Comparison of ENCODE assay signal across 11 cellular contexts in the genomic region with DNA sequence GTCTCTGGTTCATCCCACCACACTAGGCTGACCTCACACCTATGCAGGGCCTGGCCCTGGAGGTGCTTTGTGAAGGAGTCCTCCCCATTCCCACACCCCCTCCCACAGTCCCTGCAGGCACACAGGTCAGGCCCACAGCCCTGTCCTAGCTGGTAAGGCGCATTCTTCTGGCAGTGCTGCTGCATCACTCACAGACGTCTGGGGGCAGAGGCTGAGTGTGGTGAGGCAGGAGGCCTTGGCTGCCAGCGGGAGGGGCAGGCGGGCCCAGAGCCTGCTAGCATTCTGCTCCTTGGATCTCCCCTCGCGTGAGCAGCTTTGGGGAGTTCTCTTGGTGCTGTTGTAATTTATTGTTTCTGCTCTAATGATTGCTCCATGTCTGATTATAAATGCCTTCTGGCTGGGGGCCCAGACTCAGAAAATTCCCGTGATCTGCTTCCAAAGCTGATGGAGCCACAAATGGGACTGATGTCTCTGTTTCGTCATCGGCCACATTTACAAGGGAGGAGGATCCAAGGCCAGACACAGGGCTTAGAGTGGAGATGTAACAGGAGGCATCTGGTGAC.
DNase-seq lines count a peak whose midpoint lies in the region; ATAC-seq and TF ChIP-seq lines count a peak whose summit lies in the region.
"Had no signal": no experiment of that assay in that cellular context is flagged by ENCODE, and none has a peak within 500 bp of the region (broad histone marks: within the 10 kb centered on the region; RNA-seq: fewer than 3 reads in every experiment).

No MANE protein-coding gene starts in this region.

- no peaks in the 10 kb centered on the region for H3K27me3 ChIP-seq in adipocyte (replicated peaks; ENCODE audit: control insufficient read depth, insufficient read depth, low read length)
- no peaks in the 10 kb centered on the region for H3K27me3 ChIP-seq in right cardiac atrium (ENCODE audit: control insufficient read depth, insufficient read depth)
- H3K27me3 ChIP-seq in brain microvascular endothelial cell (replicated peaks): no peaks in the 10 kb centered on the region

- no peaks in the 10 kb centered on the region for H3K36me3 Mint-ChIP-seq in activated T-cell treated with anti-CD3 and anti-CD28 coated beads, Interleukin-2, amount 50 U/mL, for 24 hours (ENCODE audit: low read depth)
- H3K36me3 Mint-ChIP-seq: activated CD8-positive, alpha-beta memory T cell treated with anti-CD3 and anti-CD28 coated beads, Interleukin-2, amount 10 ng/mL, durations not matched to agents 7 days and 5 days; CD8-positive, alpha-beta memory T cell had no signal

- H3K9me3 Mint-ChIP-seq in activated T-cell treated with anti-CD3 and anti-CD28 coated beads, Interleukin-2, amount 50 U/mL, for 24 hours: no peaks in the 10 kb centered on the region
- H3K9me3 Mint-ChIP-seq: CD8-positive, alpha-beta memory T cell had no signal

- H3K4me3 ChIP-seq in adipocyte (ENCODE audit: low read length): no peak overlapping the region
- no peak overlapping the region for H3K4me3 ChIP-seq in right cardiac atrium (ENCODE audit: low read length)
- no peak overlapping the region for H3K4me3 ChIP-seq in brain microvascular endothelial cell (ENCODE audit: low read depth, low read length)

- 36% methylated on average over 9 of the region's 9 CpGs for WGBS in right cardiac atrium

- peaks cover 19% of the 10 kb centered on the region for H3K27me3 Mint-ChIP-seq in activated T-cell treated with anti-CD3 and anti-CD28 coated beads, Interleukin-2, amount 50 U/mL, for 24 hours

- ATAC-seq in right cardiac atrium (peak; percentile 87 to 90), HG02588 (IDR thresholded peaks at IDR 0.05; ENCODE audit: unreplicated experiment) (no peak)
- ATAC-seq: activated CD8-positive, alpha-beta memory T cell treated with anti-CD3 and anti-CD28 coated beads, Interleukin-2, amount 10 ng/mL, durations not matched to agents 7 days and 5 days had no signal

- no peaks in the 10 kb centered on the region for H3K4me1 Mint-ChIP-seq in activated T-cell treated with anti-CD3 and anti-CD28 coated beads, Interleukin-2, amount 50 U/mL, for 24 hours (ENCODE audit: low read depth)
- H3K4me1 Mint-ChIP-seq: activated CD8-positive, alpha-beta memory T cell treated with anti-CD3 and anti-CD28 coated beads, Interleukin-2, amount 10 ng/mL, durations not matched to agents 7 days and 5 days; CD8-positive, alpha-beta memory T cell had no signal

- no peak for TF ChIP-seq CTCF in brain microvascular endothelial cell (IDR thresholded peaks at IDR 0.05; ENCODE audit: low read depth, low read length, missing control alignments)

- peak overlapping the region; percentile 33 for H3K9ac ChIP-seq in adipocyte (ENCODE audit: low read length)

- H3K4me3 Mint-ChIP-seq in activated T-cell treated with anti-CD3 and anti-CD28 coated beads, Interleukin-2, amount 50 U/mL, for 24 hours: no peak overlapping the region
- H3K4me3 Mint-ChIP-seq: activated CD8-positive, alpha-beta memory T cell treated with anti-CD3 and anti-CD28 coated beads, Interleukin-2, amount 10 ng/mL, durations not matched to agents 7 days and 5 days; CD8-positive, alpha-beta memory T cell had no signal

- in situ Hi-C loops in brain microvascular endothelial cell (cut with HindIII; ENCODE audit: low pct_ligation_motif_present, low sequenced_read_pairs): no loop called here

- peak; percentile 46 for DNase-seq in Daoy (ENCODE audit: low read depth)
- DNase-seq in adipocyte (ENCODE audit: low read depth): peak; percentile 42
- DNase-seq in right cardiac atrium: peak; percentile 84 to 90 (median 88)
- DNase-seq in renal cortical epithelial cell (ENCODE audit: low read depth): peak; percentile 97
- DNase-seq in activated T-cell treated with anti-CD3 and anti-CD28 coated beads, Interleukin-2, amount 50 U/mL, for 24 hours: no peak
- DNase-seq in activated naive CD4-positive, alpha-beta T cell treated with Interleukin-2 at 50 U/mL for 16 hours: no peak
- DNase-seq in brain microvascular endothelial cell: no peak
- DNase-seq: activated CD8-positive, alpha-beta memory T cell treated with anti-CD3 and anti-CD28 coated beads, Interleukin-2, amount 10 ng/mL, durations not matched to agents 7 days and 5 days; CD8-positive, alpha-beta memory T cell; midbrain had no signal

- no peak overlapping the region for H3K27ac Mint-ChIP-seq in activated T-cell treated with anti-CD3 and anti-CD28 coated beads, Interleukin-2, amount 50 U/mL, for 24 hours
- H3K27ac Mint-ChIP-seq: activated CD8-positive, alpha-beta memory T cell treated with anti-CD3 and anti-CD28 coated beads, Interleukin-2, amount 10 ng/mL, durations not matched to agents 7 days and 5 days; CD8-positive, alpha-beta memory T cell had no signal

- no peaks in the 10 kb centered on the region for H3K36me3 ChIP-seq in adipocyte (ENCODE audit: control insufficient read depth, insufficient read depth, low read length, severe bottlenecking)
- H3K36me3 ChIP-seq in brain microvascular endothelial cell (replicated peaks): no peaks in the 10 kb centered on the region

- H3K27ac ChIP-seq in right cardiac atrium (ENCODE audit: low read length) (peak overlapping the region; percentile 69), brain microvascular endothelial cell (no peak overlapping the region)

- H3K4me1 ChIP-seq in adipocyte (ENCODE audit: control insufficient read depth, insufficient read depth, low read length): peaks cover 43% of the 10 kb centered on the region
- peaks cover 17% of the 10 kb centered on the region for H3K4me1 ChIP-seq in right cardiac atrium (ENCODE audit: control insufficient read depth, insufficient read depth, low read length)

- intact Hi-C loops in right cardiac atrium (cut with DNase I): no loop called here

- H3K9me3 ChIP-seq in adipocyte (ENCODE audit: control insufficient read depth, low read length) (no peaks in the 10 kb centered on the region), right cardiac atrium (ENCODE audit: control insufficient read depth, low read length) (no peaks in the 10 kb centered on the region)

Comparison
In these comparisons a context has a peak if more than half of its experiments do, and no peak if none do; other contexts are left out.
1. DNase-seq: peak in Daoy (single experiment), adipocyte (single experiment), right cardiac atrium (3 of 3) and renal cortical epithelial cell (single experiment); none in activated T-cell treated with anti-CD3 and anti-CD28 coated beads, Interleukin-2, amount 50 U/mL, for 24 hours (single experiment), activated naive CD4-positive, alpha-beta T cell treated with Interleukin-2 at 50 U/mL for 16 hours (single experiment) and brain microvascular endothelial cell (single experiment).